Comparison of ENCODE assay signal across 8 cellular contexts in genomic region chr15:67085818-67086649, GRCh38. TPM values are rescaled to one million over a fixed set of nuclear protein-coding genes. Genes with fewer than 3 reads are reported as not detected.
DNase-seq lines count a peak whose midpoint lies in the region; ATAC-seq and TF ChIP-seq lines count a peak whose summit lies in the region.

No MANE protein-coding gene starts in this region.

- intact Hi-C loops in MCF 10A (cut with micrococcal nuclease) = no loop called here

- no TSS peak for BruUV-seq in MCF 10A (replicated peaks; lab: Mats Ljungman, UMichigan)

- peak; percentile 99 for DNase-seq in MV-4-11 (lab: John Stamatoyannopoulos, UW)
- DNase-seq in MCF 10A (ENCODE audit: unreplicated experiment) = peak; percentile 71
- no peak for DNase-seq in osteocyte (ENCODE audit: extremely low spot score, unreplicated experiment)
- no peak for DNase-seq in BE2C
- no peak for DNase-seq in HPDE6-E6E7 (ENCODE audit: extremely low spot score)
- DNase-seq in naive thymus-derived CD8-positive, alpha-beta T cell = no peak

- ATAC-seq in GM18502 (IDR thresholded peaks at IDR 0.05; ENCODE audit: poor library complexity, unreplicated experiment) (peak; percentile 46), GM21737 (IDR thresholded peaks at IDR 0.05; ENCODE audit: unreplicated experiment) (peak; percentile 42)
- ATAC-seq in naive thymus-derived CD8-positive, alpha-beta T cell = no peak

- POLR2A ChIA-PET in MCF 10A (lab: Yijun Ruan, JAX) = interaction anchor here (0.7 to 1.0 kb wide), 3 partner anchors 39 to 88 kb away, joined by 3 to 4 read pairs (median 4); no protein-coding TSS in a partner anchor
- POLR2A ChIA-PET in naive thymus-derived CD8-positive, alpha-beta T cell (lab: Charles Lee) = interaction anchor here (0.7 to 2.3 kb wide), 2 partner anchors 17 to 50 kb away, joined by 4 to 8 read pairs; no protein-coding TSS in a partner anchor

- no peaks in the 10 kb centered on the region for H3K27me3 ChIP-seq in BE2C

- H3K4me3 Mint-ChIP-seq in MCF 10A (ENCODE audit: unreplicated experiment) (no peak overlapping the region), osteocyte (ENCODE audit: unreplicated experiment) (no peak overlapping the region)
- peak overlapping the region in 2 of 10 donors; percentile 57 to 63 for H3K4me3 Mint-ChIP-seq in naive thymus-derived CD8-positive, alpha-beta T cell

- H3K4me1 ChIP-seq in BE2C = peaks cover 14% of the 10 kb centered on the region

- H3K9me3 Mint-ChIP-seq in MCF 10A (ENCODE audit: unreplicated experiment) (no peaks in the 10 kb centered on the region), osteocyte (ENCODE audit: unreplicated experiment) (no peaks in the 10 kb centered on the region)
- no peaks in the 10 kb centered on the region for H3K9me3 Mint-ChIP-seq in naive thymus-derived CD8-positive, alpha-beta T cell

- no peaks in the 10 kb centered on the region for H3K9me3 ChIP-seq in BE2C

- no peak for TF ChIP-seq CTCF in MCF 10A (IDR thresholded peaks at IDR 0.05; ENCODE audit: unreplicated experiment)
- TF ChIP-seq CTCF in osteocyte (IDR thresholded peaks at IDR 0.05) = no peak
- TF ChIP-seq CTCF in BE2C (IDR thresholded peaks at IDR 0.05; ENCODE audit: low read depth, low read length) = no peak

- CTCF ChIA-PET in MCF 10A (lab: Yijun Ruan, JAX) = no interaction called here

- no peak overlapping the region for H3K4me3 ChIP-seq in BE2C (ENCODE audit: low read depth, low read length)

- peaks cover 4% of the 10 kb centered on the region for H3K36me3 Mint-ChIP-seq in MCF 10A (ENCODE audit: insufficient read depth, unreplicated experiment)
- peaks cover 3% of the 10 kb centered on the region for H3K36me3 Mint-ChIP-seq in osteocyte (ENCODE audit: unreplicated experiment)
- H3K36me3 Mint-ChIP-seq in naive thymus-derived CD8-positive, alpha-beta T cell = peaks cover 0 to 2% (median 2%) of the 10 kb centered on the region in 3 donors

- H3K27ac Mint-ChIP-seq in MCF 10A (ENCODE audit: low read depth, unreplicated experiment) (no peak overlapping the region), osteocyte (ENCODE audit: unreplicated experiment) (peak overlapping the region; percentile 58)
- peak overlapping the region in 3 of 10 donors; percentile 58 to 87 (median 84) for H3K27ac Mint-ChIP-seq in naive thymus-derived CD8-positive, alpha-beta T cell

- H3K36me3 ChIP-seq in BE2C = no peaks in the 10 kb centered on the region

- H3K27me3 Mint-ChIP-seq in MCF 10A (ENCODE audit: insufficient read depth, unreplicated experiment) (no peaks in the 10 kb centered on the region), osteocyte (ENCODE audit: unreplicated experiment) (no peaks in the 10 kb centered on the region)
- H3K27me3 Mint-ChIP-seq in naive thymus-derived CD8-positive, alpha-beta T cell = peaks cover 0 to 11% (median 0%) of the 10 kb centered on the region in 5 donors

- H3K4me1 Mint-ChIP-seq in MCF 10A (ENCODE audit: insufficient read depth, unreplicated experiment) (peaks cover 52% of the 10 kb centered on the region), osteocyte (ENCODE audit: unreplicated experiment) (peaks cover 96% of the 10 kb centered on the region)
- peaks cover 32 to 100% (median 69%) of the 10 kb centered on the region in 4 donors for H3K4me1 Mint-ChIP-seq in naive thymus-derived CD8-positive, alpha-beta T cell

RNA-seq across cellular contexts. Expression of gene SMAD3, which starts 20.6 kb away (rescaled TPM):
- total RNA-seq in MCF 10A (2022) (19.9 and 26.1 TPM in 2 replicates), osteocyte (35.8 and 39.7 TPM in 2 replicates)
- polyA plus RNA-seq in BE2C (2012; ENCODE audit: insufficient read depth, insufficient read length, low read depth) = 2.1 TPM
- total RNA-seq in naive thymus-derived CD8-positive, alpha-beta T cell = 10 to 100 TPM; 53.1 to 55.4 TPM
- polyA plus RNA-seq in naive thymus-derived CD8-positive, alpha-beta T cell = 1 to 10 TPM in 2 of 3 donors, under 1 TPM in 1; 0.57 to 4.2 (median 1.7) TPM

Comparison
In these comparisons a context has a peak if more than half of its experiments do, and no peak if none do; other contexts are left out.
1. ATAC-seq: peak in GM18502 (single experiment) and GM21737 (single experiment); none in naive thymus-derived CD8-positive, alpha-beta T cell (0 of 2).
2. DNase-seq: peak in MV-4-11 (single experiment) and MCF 10A (single experiment); none in osteocyte (single experiment), BE2C (single experiment), HPDE6-E6E7 (single experiment) and naive thymus-derived CD8-positive, alpha-beta T cell (0 of 10).